In genomic region chr20:60073086-60073485, GRCh38 we compare ENCODE assay signal across 33 cellular contexts.
"Had no signal": no experiment of that assay in that cellular context is flagged by ENCODE, and none has a peak within 500 bp of the region (broad histone marks: within the 10 kb centered on the region; RNA-seq: fewer than 3 reads in every experiment).

No MANE protein-coding gene starts in this region.

- H3K9me3 ChIP-seq: adrenal gland, body of pancreas, breast epithelium had no signal

- H3K36me3 ChIP-seq: adrenal gland, brain microvascular endothelial cell, breast epithelium had no signal

- H3K27ac ChIP-seq: adrenal gland, body of pancreas, brain microvascular endothelial cell, breast epithelium, VCaP had no signal

- H3K4me1 ChIP-seq: adrenal gland, body of pancreas, breast epithelium had no signal

- DNase-seq: activated B cell treated with CpG ODN at 0.5 μM for 24 hours; activated CD4-positive, alpha-beta memory T cell treated with anti-CD3 and anti-CD28 coated beads for 36 hours; activated CD4-positive, alpha-beta T cell treated with anti-CD3 and anti-CD28 coated beads for 4 hours; activated CD4-positive, alpha-beta T cell treated with anti-CD3 and anti-CD28 coated beads, Interleukin-2, amount 10 ng/mL, durations not matched to agents 24 days and 14 days; activated CD4-positive, alpha-beta T cell treated with anti-CD3 and anti-CD28 coated beads, Interleukin-2, amount 50 U/mL, for 1 hour; activated CD4-positive, alpha-beta T cell treated with anti-CD3 and anti-CD28 coated beads, Interleukin-2, amount 50 U/mL, for 4 hours; activated CD4-positive, CD25-positive, alpha-beta regulatory T cell treated with anti-CD3 and anti-CD28 coated beads, Interleukin-2, amount 50 U/mL, for 72 hours; activated CD8-positive, alpha-beta memory T cell treated with anti-CD3 and anti-CD28 coated beads, Interleukin-2, amount 50 U/mL, for 4 hours; activated CD8-positive, alpha-beta T cell treated with anti-CD3 and anti-CD28 coated beads for 36 hours; activated effector memory CD4-positive, alpha-beta T cell treated with anti-CD3 and anti-CD28 coated beads, Interleukin-2, amount 50 U/mL, for 16 hours; activated gamma-delta T cell treated with Interleukin-2 at 50 U/mL for 16 hours; activated naive CD4-positive, alpha-beta T cell; activated naive CD4-positive, alpha-beta T cell treated with anti-CD3 and anti-CD28 coated beads for 36 hours; activated naive CD4-positive, alpha-beta T cell treated with anti-CD3 and anti-CD28 coated beads, Interleukin-2, amount 50 U/mL, for 16 hours; activated naive CD8-positive, alpha-beta T cell treated with anti-CD3 and anti-CD28 coated beads for 36 hours; activated T-cell treated with anti-CD3 and anti-CD28 coated beads for 4 hours; activated T-cell treated with anti-CD3 and anti-CD28 coated beads, Interleukin-2, amount 50 U/mL, for 1 hour; activated T-cell treated with anti-CD3 and anti-CD28 coated beads, Interleukin-2, amount 50 U/mL, for 4 hours; activated T-cell treated with anti-CD3 and anti-CD28 coated beads, Interleukin-2, amount 50 U/mL, for 72 hours; adrenal gland; amniotic stem cell; aorta; body of pancreas; brain microvascular endothelial cell; caudate nucleus; cerebellar nuclear complex; T-helper 1 cell; T-helper 2 cell; T-helper 9 cell had no signal

- H3K4me3 ChIP-seq: adrenal gland, body of pancreas, breast epithelium had no signal

- H3K27me3 ChIP-seq: adrenal gland, body of pancreas, brain microvascular endothelial cell, breast epithelium had no signal

- ATAC-seq: activated CD8-positive, alpha-beta T cell treated with anti-CD3 and anti-CD28 coated beads for 36 hours; activated naive CD4-positive, alpha-beta T cell treated with anti-CD3 and anti-CD28 coated beads, Interleukin-2, amount 50 U/mL, for 72 hours; activated T-cell treated with anti-CD3 and anti-CD28 coated beads, Interleukin-2, amount 50 U/mL, for 4 hours; activated T-cell treated with anti-CD3 and anti-CD28 coated beads, Interleukin-2, amount 50 U/mL, for 72 hours; activated T-helper 17 cell treated with anti-CD3 and anti-CD28 coated beads, Interleukin-2, amount 50 U/mL, for 72 hours; body of pancreas had no signal
